17 cellular contexts compared by ENCODE assay signal in the genomic region with DNA sequence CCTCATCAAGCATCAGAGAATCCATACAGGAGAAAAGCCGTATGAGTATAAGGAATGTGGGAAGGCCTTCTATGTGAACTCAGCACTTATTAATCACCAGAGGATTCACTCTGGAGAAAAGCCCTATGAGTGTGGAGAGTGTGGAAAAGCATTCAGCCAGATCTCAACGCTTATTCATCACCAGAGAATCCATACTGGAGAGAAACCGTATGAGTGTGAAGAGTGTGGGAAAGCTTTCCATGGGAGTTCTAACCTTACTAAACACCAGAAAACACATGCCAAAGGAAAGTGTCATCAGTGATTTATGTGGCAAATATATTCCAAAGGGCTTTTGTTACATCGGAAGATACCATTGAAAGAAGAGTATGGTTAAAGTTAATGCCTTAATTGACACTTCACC. TPM values are rescaled to one million over a fixed set of nuclear protein-coding genes. Genes with fewer than 3 reads are reported as not detected.
DNase-seq lines count a peak whose midpoint lies in the region; ATAC-seq and TF ChIP-seq lines count a peak whose summit lies in the region.
"Had no signal": no experiment of that assay in that cellular context is flagged by ENCODE, and none has a peak within 500 bp of the region (broad histone marks: within the 10 kb centered on the region; RNA-seq: fewer than 3 reads in every experiment).

No MANE protein-coding gene starts in this region.

- no peaks in the 10 kb centered on the region for H3K79me2 ChIP-seq in neural progenitor cell (ENCODE audit: low read depth)

- H3K9ac ChIP-seq in neural progenitor cell = no peak overlapping the region

- H3K36me3 Mint-ChIP-seq in neural progenitor cell = peaks cover 13% of the 10 kb centered on the region

- H3K4me3 ChIP-seq in RWPE2 (ENCODE audit: severe bottlenecking) = no peak overlapping the region
- H3K4me3 ChIP-seq in neural progenitor cell = no peak overlapping the region
- H3K4me3 ChIP-seq: SJSA1 had no signal

- H3K9me3 Mint-ChIP-seq in neural progenitor cell = no peaks in the 10 kb centered on the region
- H3K9me3 Mint-ChIP-seq: CD4-positive, alpha-beta T cell had no signal

- H2AFZ ChIP-seq in neural progenitor cell (replicated peaks) = no peak overlapping the region

- DNase-seq in GM03348 (ENCODE audit: low spot score) (peak; percentile 22), RWPE2 (ENCODE audit: low spot score) (no peak), fibroblast of gingiva (ENCODE audit: low read depth) (peak; percentile 5), renal cortical epithelial cell (ENCODE audit: low read depth) (peak; percentile 89), medulla oblongata (ENCODE audit: extremely low spot score) (no peak), neural progenitor cell (ENCODE audit: low spot score) (no peak)
- DNase-seq: activated CD8-positive, alpha-beta T cell treated with anti-CD3 and anti-CD28 coated beads, Interleukin-2, amount 10 ng/mL, durations not matched to agents 7 days and 5 days; CD4-positive, alpha-beta T cell; H7; hippocampal formation; NK-92 treated with Interleukin-12 subunit alpha and Interleukin-12 subunit beta, amount 100 ng/mL, for 24 hours; stimulated activated naive CD8-positive, alpha-beta T cell treated with anti-CD3 and anti-CD28 coated beads, Interleukin-15, Interleukin-2, amounts not matched to agents 100 U/mL and 50 U/mL, for 24 hours had no signal

- ATAC-seq in RWPE2 (ENCODE audit: low read depth) = peak; percentile 79
- no peak for ATAC-seq in GM19455 (IDR thresholded peaks at IDR 0.05; ENCODE audit: unreplicated experiment)
- ATAC-seq in GM19035 (IDR thresholded peaks at IDR 0.05; ENCODE audit: unreplicated experiment) = no peak
- ATAC-seq: activated CD8-positive, alpha-beta T cell treated with anti-CD3 and anti-CD28 coated beads, Interleukin-2, amount 10 ng/mL, durations not matched to agents 7 days and 5 days had no signal

- H3K4me1 ChIP-seq in RWPE2 (ENCODE audit: insufficient read depth, poor library complexity, severe bottlenecking) (no peaks in the 10 kb centered on the region), neural progenitor cell (no peaks in the 10 kb centered on the region)
- H3K4me1 ChIP-seq: SJSA1 had no signal

- no peaks in the 10 kb centered on the region for H4K20me1 ChIP-seq in neural progenitor cell (ENCODE audit: low read depth)

- no peaks in the 10 kb centered on the region for H3F3A ChIP-seq in neural progenitor cell (ENCODE audit: low read depth)

- H3K4me1 Mint-ChIP-seq in neural progenitor cell = peaks cover 4% of the 10 kb centered on the region

- H3K4me2 ChIP-seq in neural progenitor cell = no peak overlapping the region

- TF ChIP-seq CTCF in RWPE2 (IDR thresholded peaks at IDR 0.05; ENCODE audit: poor library complexity, severe bottlenecking) (no peak), neural progenitor cell (IDR thresholded peaks at IDR 0.05) (no peak)

- H3K27ac ChIP-seq in RWPE2 (ENCODE audit: poor library complexity, severe bottlenecking) = no peak overlapping the region
- no peak overlapping the region for H3K27ac ChIP-seq in neural progenitor cell
- H3K27ac ChIP-seq: neutrophil, SJSA1 had no signal

- H3K27me3 ChIP-seq in RWPE2 (ENCODE audit: insufficient read depth, poor library complexity, severe bottlenecking) (no peaks in the 10 kb centered on the region), neural progenitor cell (peaks cover 42% of the 10 kb centered on the region)
- H3K27me3 ChIP-seq: SJSA1 had no signal

- H3K27me3 Mint-ChIP-seq in neural progenitor cell (ENCODE audit: insufficient read depth, low read depth) = peaks cover 4% of the 10 kb centered on the region

- H3K27ac Mint-ChIP-seq in neural progenitor cell = no peak overlapping the region
- H3K27ac Mint-ChIP-seq: activated CD8-positive, alpha-beta T cell treated with anti-CD3 and anti-CD28 coated beads, Interleukin-2, amount 10 ng/mL, durations not matched to agents 7 days and 5 days; CD4-positive, alpha-beta T cell had no signal

- H3K4me3 Mint-ChIP-seq in neural progenitor cell = no peak overlapping the region
- H3K4me3 Mint-ChIP-seq: activated CD8-positive, alpha-beta T cell treated with anti-CD3 and anti-CD28 coated beads, Interleukin-2, amount 10 ng/mL, durations not matched to agents 7 days and 5 days; CD4-positive, alpha-beta T cell; central memory CD8-positive, alpha-beta T cell had no signal

- no peaks in the 10 kb centered on the region for H3K36me3 ChIP-seq in RWPE2 (ENCODE audit: low read depth)
- H3K36me3 ChIP-seq in neural progenitor cell = no peaks in the 10 kb centered on the region
- H3K36me3 ChIP-seq: neutrophil, SJSA1 had no signal

- no peaks in the 10 kb centered on the region for H3K9me3 ChIP-seq in RWPE2 (ENCODE audit: severe bottlenecking)
- H3K9me3 ChIP-seq in neural progenitor cell (ENCODE audit: low read depth) = no peaks in the 10 kb centered on the region
- H3K9me3 ChIP-seq: neutrophil had no signal

RNA-seq across cellular contexts. Expression of gene ZKSCAN8, which starts 25.4 kb away (rescaled TPM):
- 7.6 and 33.1 TPM in 2 replicates for total RNA-seq in renal cortical epithelial cell
- 42.7 and 43.1 TPM in 2 replicates for total RNA-seq in neural progenitor cell (ENCODE audit: low replicate concordance)

RNA-seq across cellular contexts. Expression of gene ZSCAN16, which starts 42.7 kb away (rescaled TPM):
- total RNA-seq in renal cortical epithelial cell = 8.0 and 8.7 TPM in 2 replicates
- total RNA-seq in neural progenitor cell (ENCODE audit: low replicate concordance) = 8.4 and 17.7 TPM in 2 replicates

RNA-seq across cellular contexts. Expression of gene ZSCAN9, which starts 58.0 kb away (rescaled TPM):
- 16.3 and 23.7 TPM in 2 replicates for total RNA-seq in renal cortical epithelial cell
- 34.6 and 34.7 TPM in 2 replicates for total RNA-seq in neural progenitor cell (ENCODE audit: low replicate concordance)

Comparison
In these comparisons a context has a peak if more than half of its experiments do, and no peak if none do; other contexts are left out.
1. DNase-seq: peak in GM03348 (single experiment), fibroblast of gingiva (single experiment) and renal cortical epithelial cell (single experiment); none in RWPE2 (single experiment), medulla oblongata (single experiment) and neural progenitor cell (single experiment).